21 cellular contexts compared by ENCODE assay signal in genomic region chr13:101648766-101649489, GRCh38.
"Had no signal": no experiment of that assay in that cellular context is flagged by ENCODE, and none has a peak within 500 bp of the region (broad histone marks: within the 10 kb centered on the region; RNA-seq: fewer than 3 reads in every experiment).

No MANE protein-coding gene starts in this region.

- DNase-seq: activated CD4-positive, alpha-beta T cell treated with anti-CD3 and anti-CD28 coated beads, Interleukin-2, amount 50 U/mL, for 1 hour; activated CD8-positive, alpha-beta memory T cell treated with anti-CD3 and anti-CD28 coated beads, Interleukin-2, amount 50 U/mL, for 48 hours; activated gamma-delta T cell treated with Interleukin-2 at 50 U/mL for 16 hours; adrenal gland; dermis blood vessel endothelial cell; effector memory CD8-positive, alpha-beta T cell; glutamatergic neuron; hippocampal formation; posterior cingulate gyrus; stimulated activated CD4-positive, alpha-beta T cell treated with anti-CD3 and anti-CD28 coated beads, Interleukin-12 subunit alpha, Interleukin-12 subunit beta, amount 100 ng/mL, for 4 hours; stimulated activated CD4-positive, alpha-beta T cell treated with anti-CD3 and anti-CD28 coated beads, Interleukin-1b, Interleukin-23, amount 100 ng/mL, for 48 hours; stimulated activated naive CD8-positive, alpha-beta T cell treated with anti-CD3 and anti-CD28 coated beads, Interleukin-15, Interleukin-2, amounts not matched to agents 100 U/mL and 50 U/mL, for 24 hours; substantia nigra; T-helper 1 cell; T-helper 9 cell; tibial artery had no signal

- H3K27me3 ChIP-seq: cardiac muscle cell, tibial artery had no signal

- H3K4me3 Mint-ChIP-seq: effector memory CD8-positive, alpha-beta T cell; mesothelial cell of epicardium; natural killer cell treated with Interleukin-12 subunit alpha and Interleukin-12 subunit beta and Interleukin-15 and Interleukin-18, amount 100 ng/mL, for 72 hours had no signal

- H3K9me3 ChIP-seq: adrenal gland, tibial artery had no signal

- H3K27ac Mint-ChIP-seq: activated naive CD4-positive, alpha-beta T cell treated with anti-CD3 and anti-CD28 coated beads, Interleukin-2, amount 50 U/mL, for 72 hours; effector memory CD8-positive, alpha-beta T cell; mesothelial cell of epicardium; natural killer cell treated with Interleukin-12 subunit alpha and Interleukin-12 subunit beta and Interleukin-15 and Interleukin-18, amount 100 ng/mL, for 72 hours had no signal

- H3K36me3 ChIP-seq: adrenal gland, cardiac muscle cell, tibial artery had no signal

- H3K36me3 Mint-ChIP-seq: mesothelial cell of epicardium; natural killer cell treated with Interleukin-12 subunit alpha and Interleukin-12 subunit beta and Interleukin-15 and Interleukin-18, amount 100 ng/mL, for 72 hours had no signal

- H3K4me3 ChIP-seq: adrenal gland, cardiac muscle cell, lung, tibial artery had no signal

- ATAC-seq: activated naive CD4-positive, alpha-beta T cell treated with anti-CD3 and anti-CD28 coated beads, Interleukin-2, amount 50 U/mL, for 72 hours; effector memory CD8-positive, alpha-beta T cell; natural killer cell treated with Interleukin-12 subunit alpha and Interleukin-12 subunit beta and Interleukin-15 and Interleukin-18, amount 100 ng/mL, for 72 hours; stimulated activated naive CD8-positive, alpha-beta T cell treated with anti-CD3 and anti-CD28 coated beads, Interleukin-15, Interleukin-2, amounts not matched to agents 100 U/mL and 50 U/mL, for 24 hours had no signal

- H3K4me1 Mint-ChIP-seq: mesothelial cell of epicardium had no signal

- H3K9me3 Mint-ChIP-seq: effector memory CD8-positive, alpha-beta T cell had no signal

- H3K4me1 ChIP-seq: adrenal gland had no signal

- H3K27ac ChIP-seq: adrenal gland, cardiac muscle cell, tibial artery had no signal
